In the genomic region with DNA sequence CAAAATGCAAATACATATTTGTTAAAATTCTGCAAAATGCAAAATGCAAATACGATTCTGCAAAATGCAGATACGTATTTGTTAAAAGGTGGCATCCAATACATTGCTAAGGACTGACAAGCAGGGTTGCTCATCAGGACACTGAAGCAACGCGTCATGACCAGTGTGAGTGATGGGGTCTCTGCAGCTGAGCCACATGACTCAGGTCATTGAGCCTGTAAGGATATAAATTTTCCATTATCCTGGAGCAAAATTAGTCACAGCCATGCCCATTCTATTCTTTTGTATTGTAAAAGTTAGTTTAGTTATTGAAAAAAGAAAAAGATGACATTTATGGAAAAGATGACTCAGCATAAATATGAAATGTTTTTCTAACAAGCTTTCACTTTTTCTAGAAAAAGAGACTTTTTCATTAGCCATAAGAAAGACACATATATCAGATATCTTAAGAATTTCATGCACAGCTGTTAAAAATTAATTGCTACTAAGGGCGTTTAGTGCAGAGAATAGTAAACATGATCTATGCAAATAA, we compare ENCODE assay signal across 18 cellular contexts.
"Had no signal": no experiment of that assay in that cellular context is flagged by ENCODE, and none has a peak within 500 bp of the region (broad histone marks: within the 10 kb centered on the region; RNA-seq: fewer than 3 reads in every experiment).

No MANE protein-coding gene starts in this region.

- H3K9me3 ChIP-seq: breast epithelium, tibial artery had no signal

- DNase-seq: activated CD4-positive, alpha-beta T cell treated with anti-CD3 and anti-CD28 coated beads, Interleukin-2, amount 10 ng/mL, durations not matched to agents 24 days and 14 days; activated CD8-positive, alpha-beta memory T cell treated with anti-CD3 and anti-CD28 coated beads for 24 hours; activated naive CD4-positive, alpha-beta T cell treated with anti-CD3 and anti-CD28 coated beads for 36 hours; activated T-cell treated with anti-CD3 and anti-CD28 coated beads for 4 hours; amniotic stem cell; dermis blood vessel endothelial cell; endodermal cell; erythroblast; glutamatergic neuron; left colon; mammary epithelial cell; naive thymus-derived CD4-positive, alpha-beta T cell; retina; small intestine; tibial artery had no signal

- H3K27me3 ChIP-seq: breast epithelium, tibial artery had no signal

- H3K4me1 Mint-ChIP-seq: activated CD4-positive, alpha-beta T cell treated with anti-CD3 and anti-CD28 coated beads, Interleukin-2, amount 10 ng/mL, durations not matched to agents 24 days and 14 days; activated T-helper 17 cell treated with anti-CD3 and anti-CD28 coated beads, Interleukin-2, amount 50 U/mL, for 72 hours; endodermal cell; naive thymus-derived CD4-positive, alpha-beta T cell; WTC11 had no signal

- H3K4me1 ChIP-seq: breast epithelium, tibial artery had no signal

- H3K4me3 ChIP-seq: breast epithelium, tibial artery had no signal

- H3K4me3 Mint-ChIP-seq: activated CD4-positive, alpha-beta T cell treated with anti-CD3 and anti-CD28 coated beads, Interleukin-2, amount 10 ng/mL, durations not matched to agents 24 days and 14 days; activated naive CD4-positive, alpha-beta T cell treated with anti-CD3 and anti-CD28 coated beads for 36 hours; activated T-helper 17 cell treated with anti-CD3 and anti-CD28 coated beads, Interleukin-2, amount 50 U/mL, for 72 hours; endodermal cell; naive thymus-derived CD4-positive, alpha-beta T cell; WTC11 had no signal

- H3K9me3 Mint-ChIP-seq: activated naive CD4-positive, alpha-beta T cell treated with anti-CD3 and anti-CD28 coated beads for 36 hours; endodermal cell had no signal

- ATAC-seq: activated T-helper 17 cell treated with anti-CD3 and anti-CD28 coated beads, Interleukin-2, amount 50 U/mL, for 72 hours; left colon; naive thymus-derived CD4-positive, alpha-beta T cell; WTC11 had no signal

- H3K27me3 Mint-ChIP-seq: activated CD4-positive, alpha-beta T cell treated with anti-CD3 and anti-CD28 coated beads, Interleukin-2, amount 10 ng/mL, durations not matched to agents 24 days and 14 days; activated T-helper 17 cell treated with anti-CD3 and anti-CD28 coated beads, Interleukin-2, amount 50 U/mL, for 72 hours had no signal

- H3K36me3 ChIP-seq: breast epithelium, tibial artery had no signal

- H3K27ac Mint-ChIP-seq: activated CD4-positive, alpha-beta T cell treated with anti-CD3 and anti-CD28 coated beads, Interleukin-2, amount 10 ng/mL, durations not matched to agents 24 days and 14 days; activated naive CD4-positive, alpha-beta T cell treated with anti-CD3 and anti-CD28 coated beads for 36 hours; activated T-helper 17 cell treated with anti-CD3 and anti-CD28 coated beads, Interleukin-2, amount 50 U/mL, for 72 hours; endodermal cell; naive thymus-derived CD4-positive, alpha-beta T cell; WTC11 had no signal

- H3K27ac ChIP-seq: breast epithelium, tibial artery had no signal
